ENCODE assay signal across 8 cellular contexts in the genomic region with DNA sequence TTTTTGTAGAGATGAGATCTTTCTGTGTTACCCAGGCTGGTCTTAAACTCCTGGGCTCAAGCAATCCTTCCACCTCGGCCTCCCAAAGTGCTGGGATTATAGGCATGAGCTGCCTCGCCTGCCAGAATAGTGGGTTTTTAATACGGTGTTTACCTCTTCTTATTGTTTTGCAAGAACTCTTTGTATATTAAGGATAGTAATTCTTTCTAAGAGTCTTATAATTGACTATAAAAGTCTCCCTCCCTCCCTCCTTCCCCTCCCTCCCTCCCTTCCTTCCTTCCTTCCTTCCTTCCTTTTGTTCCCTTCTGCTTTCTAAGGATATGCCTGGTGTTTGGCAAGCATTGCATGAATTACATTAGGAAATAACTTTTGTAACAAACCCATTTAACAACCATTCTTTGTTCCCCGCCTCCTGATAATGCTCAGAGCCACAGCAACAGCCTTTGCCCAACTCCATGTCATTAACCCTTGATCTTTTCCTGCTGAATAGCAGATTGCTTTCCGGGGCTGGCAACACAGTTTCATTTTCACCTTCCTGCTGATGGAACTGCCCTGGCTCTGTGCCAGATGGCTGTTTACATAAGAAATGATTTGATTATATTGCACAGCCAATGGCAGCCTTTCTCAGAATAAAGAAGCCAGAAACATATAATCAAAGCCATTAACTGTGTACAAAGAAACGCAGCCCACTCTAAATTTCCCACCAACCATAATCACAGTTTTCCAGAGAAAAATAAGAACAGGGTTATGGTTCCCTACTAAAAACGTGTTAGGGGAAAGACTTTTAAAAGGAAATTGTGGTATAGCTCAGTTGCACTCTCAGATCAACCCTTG.
DNase-seq lines count a peak whose midpoint lies in the region; ATAC-seq, FAIRE-seq and TF ChIP-seq lines count a peak whose summit lies in the region.

No MANE protein-coding gene starts in this region.

- H3K4ac ChIP-seq in H9 (ENCODE audit: low read depth, low read length) = no peak overlapping the region

- TF ChIP-seq RAD21 in HCT116 (IDR thresholded peaks at IDR 0.05; ENCODE audit: low read depth) = no peak

- H3K36me3 ChIP-seq in HCT116 (ENCODE audit: control insufficient read depth in 1 of 2, insufficient read depth in 2 of 2, low read length in 2 of 2) (no peaks in the 10 kb centered on the region), keratinocyte (ENCODE audit: control insufficient read depth in 2 of 2, extremely low read depth in 1 of 2, insufficient read depth in 2 of 2, low read length in 2 of 2) (no peaks in the 10 kb centered on the region)

- H3K4me3 ChIP-seq in HCT116 (replicated peaks in 1 of 2; ENCODE audit: low read depth in 1 of 2, low read length in 2 of 2) (peak overlapping the region in 1 of 2 experiments; percentile 19; a peak in 1 of 4 replicates), keratinocyte (ENCODE audit: control insufficient read depth in 2 of 3, extremely low read depth in 1 of 3, insufficient read depth in 2 of 3, low read depth in 1 of 3, low read length in 3 of 3) (no peak overlapping the region)

- H3K27ac Mint-ChIP-seq in activated CD8-positive, alpha-beta T cell treated with anti-CD3 and anti-CD28 coated beads, Interleukin-2, amount 10 ng/mL, durations not matched to agents 7 days and 5 days = peak overlapping the region; percentile 24
- no peak overlapping the region; a peak in 1 of 7 replicates for H3K27ac Mint-ChIP-seq in H9

- H3K27me3 ChIP-seq in HCT116 (ENCODE audit: insufficient read depth, low read length) (no peaks in the 10 kb centered on the region), keratinocyte (ENCODE audit: control insufficient read depth, extremely low read depth, insufficient read depth, low read length) (no peaks in the 10 kb centered on the region), H9 (ENCODE audit: insufficient read depth, low read length) (no peaks in the 10 kb centered on the region)

- no peaks in the 10 kb centered on the region for H3K79me1 ChIP-seq in H9 (ENCODE audit: insufficient read depth, low read depth, low read length, poor library complexity, severe bottlenecking)

- ATAC-seq in HCT116 (peak; percentile 44), GM21526 (IDR thresholded peaks at IDR 0.05; ENCODE audit: low FRiP score, unreplicated experiment) (no peak)
- peak; percentile 44 for ATAC-seq in activated CD8-positive, alpha-beta T cell treated with anti-CD3 and anti-CD28 coated beads, Interleukin-2, amount 10 ng/mL, durations not matched to agents 7 days and 5 days

- H3K56ac ChIP-seq in H9 (ENCODE audit: insufficient read length, low read depth, low read length) = no peak overlapping the region

- H3K4me1 ChIP-seq in HCT116 (ENCODE audit: control insufficient read depth in 1 of 2, insufficient read depth in 2 of 2, low read length in 2 of 2) (peaks cover 11 to 22% of the 10 kb centered on the region in 2 experiments; a peak in 3 of 4 replicates), keratinocyte (ENCODE audit: control insufficient read depth, extremely low read depth, insufficient read depth, low read length) (peaks cover 5% of the 10 kb centered on the region), H9 (ENCODE audit: insufficient read depth, low read length) (no peaks in the 10 kb centered on the region)

- no peak overlapping the region for H2BK12ac ChIP-seq in H9 (ENCODE audit: insufficient read length, low read depth, low read length)

- dilution Hi-C loops in keratinocyte (cut with MboI; ENCODE audit: extremely low pct_ligation_motif_present, low sequenced_read_pairs) = no loop called here

- no peaks in the 10 kb centered on the region for H3K23me2 ChIP-seq in H9 (ENCODE audit: insufficient read length, low read depth, low read length, poor library complexity, severe bottlenecking)

- no peak for TF ChIP-seq CTCF in HCT116 (IDR thresholded peaks at IDR 0.05 in 2 of 3, conservative IDR thresholded peaks at IDR 0.05 in 1 of 3; ENCODE audit: borderline replicate concordance in 1 of 3, insufficient read depth in 1 of 3, low read depth in 2 of 3, low read length in 2 of 3)
- TF ChIP-seq CTCF in keratinocyte (optimal IDR thresholded peaks at IDR 0.05 in 1 of 3, IDR thresholded peaks at IDR 0.05 in 1 of 3, conservative IDR thresholded peaks at IDR 0.05 in 1 of 3; ENCODE audit: extremely low read depth in 1 of 3, insufficient read depth in 2 of 3, low read length in 3 of 3) = no peak
- TF ChIP-seq CTCF in H9 (conservative IDR thresholded peaks at IDR 0.05) = no peak

- H3K9me3 Mint-ChIP-seq in activated CD8-positive, alpha-beta T cell treated with anti-CD3 and anti-CD28 coated beads, Interleukin-2, amount 10 ng/mL, durations not matched to agents 7 days and 5 days (ENCODE audit: insufficient read depth) = no peaks in the 10 kb centered on the region
- H3K9me3 Mint-ChIP-seq in H9 = no peaks in the 10 kb centered on the region

- POLR2A ChIA-PET in HCT116 (lab: Charles Lee) = no interaction called here
- POLR2A ChIA-PET in activated CD8-positive, alpha-beta T cell treated with anti-CD3 and anti-CD28 coated beads, Interleukin-2, amount 10 ng/mL, durations not matched to agents 7 days and 5 days (lab: Charles Lee) = interaction anchor here (0.7 kb wide), 1 partner anchor 114 kb away, joined by 3 read pairs; no protein-coding TSS in a partner anchor

- WGBS in H9 (ENCODE audit: extremely low coverage, insufficient read length, low lambda C conversion rate) = no CpG with 5 or more reads among the region's 7 CpGs

- no peak for TF ChIP-seq POLR2A in HCT116 (IDR thresholded peaks at IDR 0.05; ENCODE audit: borderline replicate concordance, extremely low read depth, insufficient read depth, insufficient read length)

- DNase-seq in HCT116 (ENCODE audit: low read depth, low spot score) = no peak
- peak; percentile 61 for DNase-seq in NCI-H2196 treated with DMSO at 0.1 percent for 48 hours (lab: John Stamatoyannopoulos, UW; ENCODE audit: unreplicated experiment)
- DNase-seq in activated CD8-positive, alpha-beta T cell treated with anti-CD3 and anti-CD28 coated beads, Interleukin-2, amount 10 ng/mL, durations not matched to agents 7 days and 5 days = peak; percentile 69
- no peak for DNase-seq in keratinocyte (ENCODE audit: low read depth, low spot score)
- no peak for DNase-seq in occipital lobe (lab: John Stamatoyannopoulos, UW)
- no peak for DNase-seq in H9
- DNase-seq in Ammon's horn (ENCODE audit: low spot score) = no peak

- no peak overlapping the region for H2BK15ac ChIP-seq in H9 (ENCODE audit: low read depth, low read length)

- H3K18ac ChIP-seq in H9 (ENCODE audit: insufficient read length, low read depth, low read length) = no peak overlapping the region

- H3K9ac ChIP-seq in HCT116 (ENCODE audit: low read length) (no peak overlapping the region), keratinocyte (ENCODE audit: control insufficient read depth, extremely low read depth, insufficient read depth, low read length) (no peak overlapping the region), H9 (ENCODE audit: extremely low read depth, insufficient read length, low read length) (no peak overlapping the region)

- H3K4me1 Mint-ChIP-seq in activated CD8-positive, alpha-beta T cell treated with anti-CD3 and anti-CD28 coated beads, Interleukin-2, amount 10 ng/mL, durations not matched to agents 7 days and 5 days (ENCODE audit: low read depth) = peaks cover 19% of the 10 kb centered on the region
- H3K4me1 Mint-ChIP-seq in H9 = peaks cover 0 to 3% of the 10 kb centered on the region in 2 experiments; a peak in 1 of 4 replicates

- H4K5ac ChIP-seq in H9 (ENCODE audit: insufficient read length, low read depth, low read length) = no peak overlapping the region

- no peak overlapping the region for H2BK20ac ChIP-seq in H9 (ENCODE audit: low read depth, low read length, poor library complexity, severe bottlenecking)

- no peak overlapping the region for H2BK5ac ChIP-seq in H9 (ENCODE audit: insufficient read length, low read length)

- H2AFZ ChIP-seq in HCT116 (ENCODE audit: low read depth, low read length, poor library complexity, severe bottlenecking) = peak overlapping the region; percentile 37
- no peak overlapping the region for H2AFZ ChIP-seq in keratinocyte (ENCODE audit: control insufficient read depth, low read length)
- no peak overlapping the region for H2AFZ ChIP-seq in H9 (ENCODE audit: low read length)

- H3K27ac ChIP-seq in HCT116 (ENCODE audit: low read depth, low read length) = no peak overlapping the region
- no peak overlapping the region for H3K27ac ChIP-seq in keratinocyte (ENCODE audit: control insufficient read depth, insufficient read depth, low read length)
- H3K27ac ChIP-seq in H9 (ENCODE audit: insufficient read length, low read depth, low read length) = no peak overlapping the region

- H4K8ac ChIP-seq in H9 (replicated peaks; ENCODE audit: insufficient read length, low read depth, low read length) = no peak overlapping the region

- H3K79me2 ChIP-seq in HCT116 (ENCODE audit: insufficient read depth, low read length) (no peaks in the 10 kb centered on the region), keratinocyte (ENCODE audit: control insufficient read depth, insufficient read depth, low read length) (no peaks in the 10 kb centered on the region), H9 (ENCODE audit: insufficient read depth, low read length) (no peaks in the 10 kb centered on the region)

- no peak overlapping the region for H3T11ph ChIP-seq in H9 (ENCODE audit: low read length)

- no peak for FAIRE-seq in keratinocyte (lab: Jason Lieb, UNC)

- no peak overlapping the region for H3K23ac ChIP-seq in H9 (ENCODE audit: insufficient read length, low read depth, low read length)

- H2AK5ac ChIP-seq in H9 (ENCODE audit: insufficient read length, low read length) = no peak overlapping the region

- no peak overlapping the region for H3K4me3 Mint-ChIP-seq in activated CD8-positive, alpha-beta T cell treated with anti-CD3 and anti-CD28 coated beads, Interleukin-2, amount 10 ng/mL, durations not matched to agents 7 days and 5 days
- no peak overlapping the region for H3K4me3 Mint-ChIP-seq in H9

- H3K9me1 ChIP-seq in keratinocyte (ENCODE audit: control insufficient read depth, extremely low read depth, insufficient read depth, low read length) = no peaks in the 10 kb centered on the region

- CTCF ChIA-PET in HCT116 (lab: Charles Lee) = no interaction called here
- CTCF ChIA-PET in activated CD8-positive, alpha-beta T cell treated with anti-CD3 and anti-CD28 coated beads, Interleukin-2, amount 10 ng/mL, durations not matched to agents 7 days and 5 days (lab: Charles Lee) = no interaction called here

- H4K20me1 ChIP-seq in HCT116 (ENCODE audit: insufficient read depth) (no peaks in the 10 kb centered on the region), keratinocyte (ENCODE audit: control insufficient read depth, extremely low read depth, insufficient read depth, low read length) (no peaks in the 10 kb centered on the region), H9 (ENCODE audit: control insufficient read depth, insufficient read depth, insufficient read length) (no peaks in the 10 kb centered on the region)

- H3K36me3 Mint-ChIP-seq in activated CD8-positive, alpha-beta T cell treated with anti-CD3 and anti-CD28 coated beads, Interleukin-2, amount 10 ng/mL, durations not matched to agents 7 days and 5 days (ENCODE audit: low read depth) = no peaks in the 10 kb centered on the region
- H3K36me3 Mint-ChIP-seq in H9 (ENCODE audit: insufficient read depth in 1 of 3, low read depth in 3 of 3) = no peaks in the 10 kb centered on the region

- peaks cover 13% of the 10 kb centered on the region for H3K27me3 Mint-ChIP-seq in activated CD8-positive, alpha-beta T cell treated with anti-CD3 and anti-CD28 coated beads, Interleukin-2, amount 10 ng/mL, durations not matched to agents 7 days and 5 days (ENCODE audit: low read depth)
- peaks cover 9% of the 10 kb centered on the region; the same call in 1 of the 2 replicates for H3K27me3 Mint-ChIP-seq in H9 (ENCODE audit: low read depth)

- H4K91ac ChIP-seq in H9 (ENCODE audit: insufficient read length, low read depth, low read length) = no peak overlapping the region

- H3K14ac ChIP-seq in H9 (ENCODE audit: insufficient read depth, low read length) = no peak overlapping the region

- no peaks in the 10 kb centered on the region for H3K9me2 ChIP-seq in HCT116 (ENCODE audit: insufficient read depth)

- H3K4me2 ChIP-seq in HCT116 (ENCODE audit: low read length) (peak overlapping the region; percentile 59), keratinocyte (ENCODE audit: control insufficient read depth, extremely low read depth, insufficient read depth, low read depth, low read length) (peak overlapping the region; percentile 44), H9 (ENCODE audit: insufficient read depth, insufficient read length, low read length) (no peak overlapping the region)

- RAD21 ChIA-PET in HCT116 (lab: Charles Lee; ENCODE audit: low non-redundant PET in 1 of 2, low total read pairs in 2 of 2, uncharacterized antibody in 2 of 2, unreplicated experiment in 2 of 2) = no interaction called here

- H3K9me3 ChIP-seq in HCT116 (ENCODE audit: control insufficient read depth in 1 of 2, insufficient read depth in 1 of 2, low read depth in 1 of 2, low read length in 2 of 2) (no peaks in the 10 kb centered on the region), keratinocyte (ENCODE audit: control insufficient read depth, low read depth, low read length) (no peaks in the 10 kb centered on the region), H9 (ENCODE audit: control insufficient read depth, low read depth, low read length) (no peaks in the 10 kb centered on the region)

- H2BK120ac ChIP-seq in H9 (ENCODE audit: low read depth, low read length, poor library complexity, severe bottlenecking) = no peak overlapping the region

- intact Hi-C loops in HCT116 (cut with micrococcal nuclease) = no loop called here

- no TSS peak for BruUV-seq in HCT116 (replicated peaks; lab: Mats Ljungman, UMichigan)

Comparison
In these comparisons a context has a peak if more than half of its experiments do, and no peak if none do; other contexts are left out.
1. DNase-seq: peak in NCI-H2196 treated with DMSO at 0.1 percent for 48 hours (single experiment) and activated CD8-positive, alpha-beta T cell treated with anti-CD3 and anti-CD28 coated beads, Interleukin-2, amount 10 ng/mL, durations not matched to agents 7 days and 5 days (single experiment); none in HCT116 (single experiment), keratinocyte (single experiment), occipital lobe (single experiment), H9 (single experiment) and Ammon's horn (single experiment).